3 cellular contexts compared by ENCODE assay signal in genomic region chr22:41571786-41572185, GRCh38. TPM values are rescaled to one million over a fixed set of nuclear protein-coding genes. Genes with fewer than 3 reads are reported as not detected.
"Had no signal": no experiment of that assay in that cellular context is flagged by ENCODE, and none has a peak within 500 bp of the region (broad histone marks: within the 10 kb centered on the region; RNA-seq: fewer than 3 reads in every experiment).

No MANE protein-coding gene starts in this region.

- H3K4me3 ChIP-seq: GM12878 had no signal

- DNase-seq: GDM1, GF-D8 had no signal

- ATAC-seq: GM12878 had no signal

RNA-seq across cellular contexts. Expression of gene CSDC2, which starts 11.0 kb away (rescaled TPM):
- polyA plus RNA-seq: GM12878 had no signal
